Comparison of ENCODE assay signal across 9 cellular contexts in genomic region chr2:98385050-98385699, GRCh38. TPM values are rescaled to one million over a fixed set of nuclear protein-coding genes. Genes with fewer than 3 reads are reported as not detected.
DNase-seq lines count a peak whose midpoint lies in the region; ATAC-seq and TF ChIP-seq lines count a peak whose summit lies in the region.
"Had no signal": no experiment of that assay in that cellular context is flagged by ENCODE, and none has a peak within 500 bp of the region (broad histone marks: within the 10 kb centered on the region; RNA-seq: fewer than 3 reads in every experiment).

No MANE protein-coding gene starts in this region.

- DNase-seq in GM10266 (ENCODE audit: extremely low spot score) (peak; percentile 82), KG1 (lab: John Stamatoyannopoulos, UW) (peak; percentile 41), PC-3 (peak; percentile 88), activated T-cell treated with anti-CD3 and anti-CD28 coated beads for 48 hours (ENCODE audit: low read depth) (peak; percentile 65), esophagus squamous epithelium (lab: John Stamatoyannopoulos, UW) (no peak), mesenteric fat pad (ENCODE audit: low spot score) (no peak)
- peak; percentile 47 to 78 (median 58) for DNase-seq in naive thymus-derived CD8-positive, alpha-beta T cell
- peak; percentile 61 to 83 for DNase-seq in stimulated activated effector memory CD8-positive, alpha-beta T cell treated with anti-CD3 and anti-CD28 coated beads, Interleukin-12 subunit alpha, Interleukin-12 subunit beta, amount 100 ng/mL, for 72 hours (ENCODE audit: low spot score in 2 of 2)

- H3K36me3 Mint-ChIP-seq in naive thymus-derived CD8-positive, alpha-beta T cell, result no peaks in the 10 kb centered on the region
- H3K36me3 Mint-ChIP-seq in stimulated activated effector memory CD8-positive, alpha-beta T cell treated with anti-CD3 and anti-CD28 coated beads, Interleukin-12 subunit alpha, Interleukin-12 subunit beta, amount 100 ng/mL, for 72 hours, result no peaks in the 10 kb centered on the region

- CTCF ChIA-PET in PC-3 (lab: Charles Lee), result interaction anchor here (0.5 to 1.1 kb wide), 5 partner anchors 79 to 572 kb away, joined by 3 to 4 read pairs (median 3); no protein-coding TSS in a partner anchor

- TF ChIP-seq POLR2A in esophagus squamous epithelium (IDR thresholded peaks at IDR 0.05), result no peak

- no peak overlapping the region for H3K4me3 ChIP-seq in PC-3 (ENCODE audit: low read length)
- H3K4me3 ChIP-seq in esophagus squamous epithelium, result no peak overlapping the region

- H3F3A ChIP-seq in PC-3 (ENCODE audit: low read length, unreplicated experiment), result no peaks in the 10 kb centered on the region

- H3K27me3 ChIP-seq in PC-3 (ENCODE audit: low read length), result no peaks in the 10 kb centered on the region
- peaks cover 0 to 14% (median 0%) of the 10 kb centered on the region in 4 donors for H3K27me3 ChIP-seq in esophagus squamous epithelium

- H3K4me1 Mint-ChIP-seq in naive thymus-derived CD8-positive, alpha-beta T cell, result peaks cover 0 to 3% (median 1%) of the 10 kb centered on the region in 4 donors
- H3K4me1 Mint-ChIP-seq in stimulated activated effector memory CD8-positive, alpha-beta T cell treated with anti-CD3 and anti-CD28 coated beads, Interleukin-12 subunit alpha, Interleukin-12 subunit beta, amount 100 ng/mL, for 72 hours, result peaks cover 4% of the 10 kb centered on the region

- TF ChIP-seq CTCF in GM10266 (IDR thresholded peaks at IDR 0.05; ENCODE audit: control insufficient read depth, insufficient read depth, low read depth, missing control alignments) (peak; percentile 94), PC-3 (conservative IDR thresholded peaks at IDR 0.05; ENCODE audit: low read depth, low read length) (peak; percentile 97), esophagus squamous epithelium (IDR thresholded peaks at IDR 0.05) (peak; percentile 79 to 97 (median 93))

- peaks cover 1 to 24% (median 8%) of the 10 kb centered on the region in 5 donors for H3K27me3 Mint-ChIP-seq in naive thymus-derived CD8-positive, alpha-beta T cell

- WGBS in esophagus squamous epithelium, 2 donors, result 0 to 3% methylated on average over 6 of the region's 7 CpGs

- ATAC-seq in PC-3, result peak; percentile 93
- ATAC-seq in naive thymus-derived CD8-positive, alpha-beta T cell, result peak; percentile 80 to 87
- ATAC-seq in stimulated activated effector memory CD8-positive, alpha-beta T cell treated with anti-CD3 and anti-CD28 coated beads, Interleukin-12 subunit alpha, Interleukin-12 subunit beta, amount 100 ng/mL, for 72 hours, result peak; percentile 82

- BruUV-seq in PC-3 (replicated peaks; lab: Mats Ljungman, UMichigan), result no TSS peak

- intact Hi-C loops in PC-3 (cut with micrococcal nuclease) (loop anchor here (1.0 to 10.0 kb wide), 4 partner anchors 89 to 680 kb away; no protein-coding TSS in a partner anchor), esophagus squamous epithelium (cut with DNase I) (loop anchor here (10.0 kb wide), 1 partner anchor 680 kb away; no protein-coding TSS in a partner anchor)

- no peaks in the 10 kb centered on the region for H3K9me3 ChIP-seq in PC-3 (ENCODE audit: low read length)
- H3K9me3 ChIP-seq in esophagus squamous epithelium, result no peaks in the 10 kb centered on the region

- H2AFZ ChIP-seq in PC-3 (ENCODE audit: low read length), result peak overlapping the region; percentile 49; the same call in 1 of the 2 replicates

- H3K4me2 ChIP-seq in PC-3 (ENCODE audit: low read length), result no peak overlapping the region

- H3K36me3 ChIP-seq in PC-3 (ENCODE audit: low read depth, low read length), result no peaks in the 10 kb centered on the region
- no peaks in the 10 kb centered on the region for H3K36me3 ChIP-seq in esophagus squamous epithelium

- no peak overlapping the region for H3K27ac Mint-ChIP-seq in naive thymus-derived CD8-positive, alpha-beta T cell
- no peak overlapping the region for H3K27ac Mint-ChIP-seq in stimulated activated effector memory CD8-positive, alpha-beta T cell treated with anti-CD3 and anti-CD28 coated beads, Interleukin-12 subunit alpha, Interleukin-12 subunit beta, amount 100 ng/mL, for 72 hours

- H3K9me2 ChIP-seq in PC-3 (replicated peaks; ENCODE audit: low read length), result no peaks in the 10 kb centered on the region

- H3K27ac ChIP-seq in PC-3 (ENCODE audit: low read length) (no peak overlapping the region), esophagus squamous epithelium (no peak overlapping the region)

- POLR2A ChIA-PET in PC-3 (lab: Charles Lee; ENCODE audit: unreplicated experiment), result no interaction called here
- POLR2A ChIA-PET in naive thymus-derived CD8-positive, alpha-beta T cell (lab: Charles Lee), result no interaction called here

- no peaks in the 10 kb centered on the region for H4K20me1 ChIP-seq in PC-3 (ENCODE audit: low read length)

- H3K9ac ChIP-seq in PC-3 (ENCODE audit: low read length), result no peak overlapping the region

- H3K4me1 ChIP-seq in PC-3 (ENCODE audit: insufficient read depth, low read length) (no peaks in the 10 kb centered on the region), esophagus squamous epithelium (peaks cover 0 to 3% (median 0%) of the 10 kb centered on the region in 3 donors)

- no peaks in the 10 kb centered on the region for H3K79me2 ChIP-seq in PC-3 (ENCODE audit: low read length)

- H3K4me3 Mint-ChIP-seq in naive thymus-derived CD8-positive, alpha-beta T cell, result no peak overlapping the region
- no peak overlapping the region for H3K4me3 Mint-ChIP-seq in stimulated activated effector memory CD8-positive, alpha-beta T cell treated with anti-CD3 and anti-CD28 coated beads, Interleukin-12 subunit alpha, Interleukin-12 subunit beta, amount 100 ng/mL, for 72 hours

- no peaks in the 10 kb centered on the region for H3K9me3 Mint-ChIP-seq in naive thymus-derived CD8-positive, alpha-beta T cell
- no peaks in the 10 kb centered on the region for H3K9me3 Mint-ChIP-seq in stimulated activated effector memory CD8-positive, alpha-beta T cell treated with anti-CD3 and anti-CD28 coated beads, Interleukin-12 subunit alpha, Interleukin-12 subunit beta, amount 100 ng/mL, for 72 hours

RNA-seq across cellular contexts. Expression of gene CNGA3, which starts 38.9 kb away (rescaled TPM):
- total RNA-seq in PC-3 (2014; rRNA removed) (not detected in 2 replicates), esophagus squamous epithelium (under 1 TPM in 3 of 4 donors, not detected in 1; 0.44 to 0.57 (median 0.48) TPM), mesenteric fat pad (1.1 TPM)
- not detected for total RNA-seq in naive thymus-derived CD8-positive, alpha-beta T cell
- not detected for polyA plus RNA-seq in naive thymus-derived CD8-positive, alpha-beta T cell
- total RNA-seq: mononuclear cell had no signal

RNA-seq across cellular contexts. Expression of gene INPP4A, which starts 59.5 kb away (rescaled TPM):
- total RNA-seq in PC-3 (2014; rRNA removed) (23.4 and 28.6 TPM in 2 replicates), esophagus squamous epithelium (10 to 100 TPM in 2 of 4 donors, 1 to 10 TPM in 2; 7.4 to 17.9 (median 9.4) TPM), mesenteric fat pad (30.3 TPM)
- 100 to 1,000 TPM; 130 to 141 TPM for total RNA-seq in naive thymus-derived CD8-positive, alpha-beta T cell
- 10 to 100 TPM; 37.7 to 64.3 (median 46.3) TPM for polyA plus RNA-seq in naive thymus-derived CD8-positive, alpha-beta T cell

Comparison
In these comparisons a context has a peak if more than half of its experiments do, and no peak if none do; other contexts are left out.
1. DNase-seq: peak in GM10266 (single experiment), KG1 (single experiment), PC-3 (single experiment), activated T-cell treated with anti-CD3 and anti-CD28 coated beads for 48 hours (single experiment), naive thymus-derived CD8-positive, alpha-beta T cell (10 of 10) and stimulated activated effector memory CD8-positive, alpha-beta T cell treated with anti-CD3 and anti-CD28 coated beads, Interleukin-12 subunit alpha, Interleukin-12 subunit beta, amount 100 ng/mL, for 72 hours (2 of 2); none in esophagus squamous epithelium (single experiment) and mesenteric fat pad (single experiment).
2. Peak in every context shown above with its lines, with median percentiles within 50 percentile points of each other: CTCF ChIP-seq and ATAC-seq.